ENCODE assay signal across 8 cellular contexts in genomic region chr11:3422380-3423137, GRCh38. TPM values are rescaled to one million over a fixed set of nuclear protein-coding genes. Genes with fewer than 3 reads are reported as not detected.
DNase-seq lines count a peak whose midpoint lies in the region; ATAC-seq, FAIRE-seq and TF ChIP-seq lines count a peak whose summit lies in the region.
"Not testable (repeated sequence)": the region's sequence is repeated elsewhere in the genome, so short reads cannot be mapped to it uniquely, and the experiment has no call there.

No MANE protein-coding gene starts in this region.

- peak; percentile 93 for ATAC-seq in HG02571 (IDR thresholded peaks at IDR 0.05; ENCODE audit: unreplicated experiment)

- FAIRE-seq in G401.6 (lab: Jason Lieb, UNC), result peak; percentile 96

- H3K4me3 ChIP-seq in NB4 (ENCODE audit: low read depth, low read length), result peak overlapping the region; percentile 63

- not testable (repeated sequence) for TF ChIP-seq POLR2A in NB4 (IDR thresholded peaks at IDR 0.05; ENCODE audit: extremely low read depth, insufficient read length)

- H3K9me3 Mint-ChIP-seq in activated naive CD4-positive, alpha-beta T cell treated with anti-CD3 and anti-CD28 coated beads, Interleukin-2, amount 10 ng/mL, durations not matched to agents 7 days and 5 days, result not testable (repeated sequence)

- TF ChIP-seq CTCF in NB4 (IDR thresholded peaks at IDR 0.05; ENCODE audit: low read depth, low read length), result not testable (repeated sequence)

- CTCF ChIA-PET in activated naive CD4-positive, alpha-beta T cell treated with anti-CD3 and anti-CD28 coated beads, Interleukin-2, amount 10 ng/mL, durations not matched to agents 7 days and 5 days (lab: Charles Lee), result not testable (repeated sequence)

- H3K27ac ChIP-seq in substantia nigra (ENCODE audit: low read depth, low read length, poor library complexity, severe bottlenecking), result peak overlapping the region; percentile 70

- DNase-seq in NB4 (ENCODE audit: low read depth) (peak; percentile 95), SK-N-DZ (ENCODE audit: low spot score) (peak; percentile 96), germinal center (ENCODE audit: low spot score) (peak; percentile 84), non-pigmented ciliary epithelial cell (ENCODE audit: low read depth) (peak; percentile 78), substantia nigra (lab: John Stamatoyannopoulos, UW) (peak; percentile 58 to 99 (median 94))
- DNase-seq in activated naive CD4-positive, alpha-beta T cell treated with anti-CD3 and anti-CD28 coated beads, Interleukin-2, amount 10 ng/mL, durations not matched to agents 7 days and 5 days, result peak; percentile 99

- H3K27ac Mint-ChIP-seq in activated naive CD4-positive, alpha-beta T cell treated with anti-CD3 and anti-CD28 coated beads, Interleukin-2, amount 10 ng/mL, durations not matched to agents 7 days and 5 days, result peak overlapping the region; percentile 95

- peak overlapping the region; percentile 87 for H3K4me3 Mint-ChIP-seq in activated naive CD4-positive, alpha-beta T cell treated with anti-CD3 and anti-CD28 coated beads, Interleukin-2, amount 10 ng/mL, durations not matched to agents 7 days and 5 days

- H3K4me1 Mint-ChIP-seq in activated naive CD4-positive, alpha-beta T cell treated with anti-CD3 and anti-CD28 coated beads, Interleukin-2, amount 10 ng/mL, durations not matched to agents 7 days and 5 days, result peaks cover 13% of the 10 kb centered on the region

- H3K36me3 Mint-ChIP-seq in activated naive CD4-positive, alpha-beta T cell treated with anti-CD3 and anti-CD28 coated beads, Interleukin-2, amount 10 ng/mL, durations not matched to agents 7 days and 5 days, result not testable (repeated sequence)

- peaks cover 69% of the 10 kb centered on the region for H3K27me3 Mint-ChIP-seq in activated naive CD4-positive, alpha-beta T cell treated with anti-CD3 and anti-CD28 coated beads, Interleukin-2, amount 10 ng/mL, durations not matched to agents 7 days and 5 days

RNA-seq across cellular contexts. Expression of gene ZNF195, which starts 43.6 kb away (rescaled TPM):
- polyA plus RNA-seq in SK-N-DZ (2014; cell fraction: cytosol; rRNA removed), result 57.6 and 61.5 TPM in 2 replicates
- polyA plus RNA-seq in SK-N-DZ (2014; cell fraction: nucleus; rRNA removed), result 73.6 and 97.5 TPM in 2 replicates

Comparison
In these comparisons a context has a peak if more than half of its experiments do, and no peak if none do; other contexts are left out.
1. Peak in every context shown above with its lines: DNase-seq, ATAC-seq, H3K4me3 ChIP-seq and H3K27ac ChIP-seq.